In genomic region chr12:14257303-14257733, GRCh38 we compare ENCODE assay signal across 1 cellular context.
TF ChIP-seq lines count a peak whose summit lies in the region.

No MANE protein-coding gene starts in this region.

TF ChIP-seq in H1, 55 proteins besides CTCF, POLR2A, EP300 and RAD21 (continued from another document):
- TF ChIP-seq ASH2L (IDR thresholded peaks at IDR 0.05; ENCODE audit: low read length) (no peak), MAFK (IDR thresholded peaks at IDR 0.05; ENCODE audit: low read depth, low read length) (peak; percentile 54; the same call in 1 of the 2 replicates), EZH2 (IDR thresholded peaks at IDR 0.05; ENCODE audit: low read depth, low read length, severe bottlenecking) (no peak), SP4 (IDR thresholded peaks at IDR 0.05; ENCODE audit: low read length) (no peak), TEAD4 (IDR thresholded peaks at IDR 0.05; ENCODE audit: low read depth, low read length) (no peak), BACH1 (IDR thresholded peaks at IDR 0.05; ENCODE audit: low read length) (no peak), KDM5A (IDR thresholded peaks at IDR 0.05; ENCODE audit: low read length) (no peak), KDM1A (IDR thresholded peaks at IDR 0.05; ENCODE audit: borderline replicate concordance, low read length) (no peak), SP1 (IDR thresholded peaks at IDR 0.05; ENCODE audit: low read depth, low read length) (no peak), POLR2AphosphoS5 (IDR thresholded peaks at IDR 0.05; ENCODE audit: low read depth, low read length) (peak; percentile 33; the same call in 1 of the 2 replicates), HDAC2 (IDR thresholded peaks at IDR 0.05; ENCODE audit: borderline replicate concordance in 1 of 2, low read depth in 2 of 2, low read length in 2 of 2) (no peak), EGR1 (IDR thresholded peaks at IDR 0.05; ENCODE audit: borderline replicate concordance, low read depth, low read length) (no peak), CBX5 (IDR thresholded peaks at IDR 0.05; ENCODE audit: low read depth, low read length) (no peak), MAX (IDR thresholded peaks at IDR 0.05) (no peak; the same call in 1 of the 2 replicates), TCF12 (IDR thresholded peaks at IDR 0.05; ENCODE audit: low read depth, low read length) (no peak), KDM4A (IDR thresholded peaks at IDR 0.05; ENCODE audit: low read depth, low read length, severe bottlenecking) (no peak), E2F6 (IDR thresholded peaks at IDR 0.05) (peak; percentile 70; the same call in 1 of the 2 replicates), SUZ12 (IDR thresholded peaks at IDR 0.05; ENCODE audit: low read length) (no peak), JUN (IDR thresholded peaks at IDR 0.05; ENCODE audit: low read depth, low read length) (no peak; the same call in 1 of the 2 replicates), CHD1 (IDR thresholded peaks at IDR 0.05; ENCODE audit: low read depth, low read length) (no peak), PHF8 (conservative IDR thresholded peaks at IDR 0.05; ENCODE audit: low read depth, low read length) (no peak), RXRA (IDR thresholded peaks at IDR 0.05; ENCODE audit: insufficient read depth, low read depth, low read length) (no peak), POU5F1 (IDR thresholded peaks at IDR 0.05; ENCODE audit: low read depth, low read length) (no peak), ATF2 (IDR thresholded peaks at IDR 0.05; ENCODE audit: low read length) (no peak), CEBPB (IDR thresholded peaks at IDR 0.05; ENCODE audit: low read depth, low read length) (peak; percentile 82; the same call in 1 of the 2 replicates), CTBP2 (IDR thresholded peaks at IDR 0.05; ENCODE audit: borderline replicate concordance, insufficient read depth, insufficient read length, low read length) (no peak), SIX5 (IDR thresholded peaks at IDR 0.05; ENCODE audit: low read depth, low read length) (no peak), FOSL1 (IDR thresholded peaks at IDR 0.05; ENCODE audit: insufficient read depth, low read depth, low read length) (no peak), NRF1 (IDR thresholded peaks at IDR 0.05; ENCODE audit: low read depth, low read length) (no peak), HDAC6 (IDR thresholded peaks at IDR 0.05; ENCODE audit: low read depth, low read length) (no peak), CBX8 (IDR thresholded peaks at IDR 0.05; ENCODE audit: borderline replicate concordance, low read depth, low read length) (no peak), SIN3A (conservative IDR thresholded peaks at IDR 0.05 in 1 of 2, IDR thresholded peaks at IDR 0.05 in 1 of 2; ENCODE audit: low read depth in 1 of 2, low read length in 2 of 2) (no peak), JUND (IDR thresholded peaks at IDR 0.05; ENCODE audit: low read length) (no peak), TAF7 (optimal IDR thresholded peaks at IDR 0.05; ENCODE audit: borderline replicate concordance, low read depth, low read length) (no peak), RBBP5 (IDR thresholded peaks at IDR 0.05; ENCODE audit: borderline replicate concordance, low read depth, low read length) (no peak), NANOG (IDR thresholded peaks at IDR 0.05; ENCODE audit: insufficient read depth, low read depth, low read length, poor library complexity, severe bottlenecking) (peak; percentile 53)
- TF ChIP-seq, protein P1, sequence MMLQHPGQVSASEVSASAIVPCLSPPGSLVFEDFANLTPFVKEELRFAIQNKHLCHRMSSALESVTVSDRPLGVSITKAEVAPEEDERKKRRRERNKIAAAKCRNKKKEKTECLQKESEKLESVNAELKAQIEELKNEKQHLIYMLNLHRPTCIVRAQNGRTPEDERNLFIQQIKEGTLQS (IDR thresholded peaks at IDR 0.05; ENCODE audit: insufficient read depth, low read depth, low read length) = no peak
